25 cellular contexts compared by ENCODE assay signal in the genomic region with DNA sequence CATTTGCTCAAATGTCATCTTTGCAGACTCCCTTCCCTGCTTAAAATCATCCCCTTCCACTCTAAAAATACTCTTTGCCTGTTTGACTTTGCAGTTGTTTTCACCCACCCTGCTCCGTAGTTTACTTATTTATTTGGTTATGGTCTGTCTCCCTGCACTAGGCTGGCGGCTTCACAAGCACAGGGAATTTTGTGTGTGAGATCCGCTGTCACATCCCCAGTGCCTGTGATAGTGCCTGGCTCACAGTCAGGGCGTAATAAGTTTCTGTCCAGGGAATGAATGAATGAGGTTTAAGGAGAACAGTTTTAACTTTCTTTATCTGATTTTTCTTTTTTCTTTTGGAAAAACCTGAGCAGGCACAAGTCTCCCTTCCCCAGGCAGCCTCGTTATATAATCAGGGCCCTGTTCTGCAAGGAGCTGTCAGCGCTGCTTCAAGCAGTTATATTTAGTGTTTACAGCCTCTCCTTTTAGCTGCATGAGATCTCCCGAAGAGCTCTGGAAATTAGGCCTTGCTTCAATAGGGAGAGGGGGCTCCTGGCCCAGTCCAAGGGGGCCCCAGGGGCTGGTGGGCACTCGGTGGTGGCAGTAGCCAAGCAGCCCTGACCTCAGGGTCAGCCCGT. TPM values are rescaled to one million over a fixed set of nuclear protein-coding genes. Genes with fewer than 3 reads are reported as not detected.
"Had no signal": no experiment of that assay in that cellular context is flagged by ENCODE, and none has a peak within 500 bp of the region (broad histone marks: within the 10 kb centered on the region; RNA-seq: fewer than 3 reads in every experiment).

No MANE protein-coding gene starts in this region.

- H3K36me3 ChIP-seq: MG63, SJSA1 had no signal

- DNase-seq: activated CD4-positive, alpha-beta T cell treated with anti-CD3 and anti-CD28 coated beads for 48 hours; activated CD4-positive, alpha-beta T cell treated with anti-CD3 and anti-CD28 coated beads, Interleukin-2, amount 50 U/mL, for 4 hours; activated CD4-positive, CD25-positive, alpha-beta regulatory T cell treated with anti-CD3 and anti-CD28 coated beads, Interleukin-2, amount 50 U/mL, for 72 hours; activated CD8-positive, alpha-beta memory T cell treated with anti-CD3 and anti-CD28 coated beads, Interleukin-2, amount 50 U/mL, for 48 hours; activated CD8-positive, alpha-beta T cell treated with anti-CD3 and anti-CD28 coated beads, Interleukin-2, amount 10 ng/mL, durations not matched to agents 7 days and 5 days; activated effector memory CD4-positive, alpha-beta T cell treated with anti-CD3 and anti-CD28 coated beads, Interleukin-2, amount 50 U/mL, for 16 hours; activated naive CD4-positive, alpha-beta T cell treated with Interleukin-2 at 50 U/mL for 16 hours; activated T-cell treated with anti-CD3 and anti-CD28 coated beads, Interleukin-2, amount 50 U/mL, for 1 hour; MG63; MV-4-11; NCI-H1092 treated with DMSO at 0.1 percent for 48 hours; NCI-H1417 treated with DMSO at 0.1 percent for 48 hours; NCI-H1694; NCI-H2081; NCI-H510A treated with DMSO at 0.1 percent for 48 hours; NK-92 treated with Interleukin-12 subunit alpha and Interleukin-12 subunit beta, amount 100 ng/mL, for 24 hours; OCI-M1; RPMI8226; SHP77; T-helper 9 cell had no signal

- H3K4me3 ChIP-seq: MG63, SJSA1 had no signal

- H3K9me3 ChIP-seq: SJSA1 had no signal

- H3K27ac ChIP-seq: SJSA1 had no signal

- ATAC-seq: activated CD8-positive, alpha-beta T cell treated with anti-CD3 and anti-CD28 coated beads, Interleukin-2, amount 10 ng/mL, durations not matched to agents 7 days and 5 days; activated naive CD4-positive, alpha-beta T cell treated with anti-CD3 and anti-CD28 coated beads, Interleukin-2, amount 50 U/mL, for 72 hours; Panc1; WTC11 had no signal

- H3K27me3 ChIP-seq: MG63 had no signal

- H3K4me1 ChIP-seq: SJSA1 had no signal

RNA-seq across cellular contexts. Expression of a gene that starts 13.8 kb away (rescaled TPM):
- total RNA-seq: activated CD8-positive, alpha-beta T cell treated with anti-CD3 and anti-CD28 coated beads, Interleukin-2, amount 10 ng/mL, durations not matched to agents 7 days and 5 days; activated naive CD4-positive, alpha-beta T cell treated with anti-CD3 and anti-CD28 coated beads, Interleukin-2, amount 50 U/mL, for 72 hours; activated T-helper 1 cell treated with anti-CD3 and anti-CD28 coated beads, Interleukin-12 subunit alpha, Interleukin-12 subunit beta, Interleukin-2, Interleukin-4 antibody, amounts not matched to agents 30 ng/mL and 10 ng/mL and 1 ng/mL, durations not matched to agents 14 hours and 24 hours and 36 hours had no signal
